In genomic region chr20:47784599-47785320, GRCh38 we compare ENCODE assay signal across 1 cellular context.
TF ChIP-seq lines count a peak whose summit lies in the region.

No MANE protein-coding gene starts in this region.

TF ChIP-seq in GM12878, 131 proteins besides CTCF, POLR2A, EP300 and RAD21 (continued from another document):
- TF ChIP-seq REST (IDR thresholded peaks at IDR 0.05; ENCODE audit: low read depth, low read length) = no peak
- no peak for TF ChIP-seq RELB (IDR thresholded peaks at IDR 0.05; ENCODE audit: low read depth)
- no peak for TF ChIP-seq NFXL1 (IDR thresholded peaks at IDR 0.05; ENCODE audit: borderline replicate concordance)
- TF ChIP-seq NR2C1 (IDR thresholded peaks at IDR 0.05) = peak; percentile 58
